Comparison of ENCODE assay signal across 3 cellular contexts in the genomic region with DNA sequence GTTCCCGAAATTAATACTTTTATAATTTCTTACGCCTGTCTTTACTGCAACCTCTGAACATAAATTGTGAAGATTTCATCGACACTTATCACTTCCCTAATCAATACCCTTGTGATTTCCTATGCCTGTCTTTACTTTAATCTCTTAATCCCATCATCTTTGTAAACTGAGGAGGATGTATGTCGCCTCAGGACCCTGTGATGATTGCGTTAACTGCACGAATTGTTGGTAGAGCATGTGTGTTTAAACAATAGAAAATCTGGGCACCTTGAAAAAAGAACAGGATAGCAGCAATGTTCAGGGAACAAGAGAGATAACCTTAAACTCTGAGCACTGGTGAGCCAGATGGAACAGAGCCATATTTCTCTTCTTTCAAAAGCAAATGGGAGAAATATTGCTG. TPM values are rescaled to one million over a fixed set of nuclear protein-coding genes. Genes with fewer than 3 reads are reported as not detected.
"Had no signal": no experiment of that assay in that cellular context is flagged by ENCODE, and none has a peak within 500 bp of the region (broad histone marks: within the 10 kb centered on the region; RNA-seq: fewer than 3 reads in every experiment).

No MANE protein-coding gene starts in this region.

RNA-seq across cellular contexts. Expression of a gene that starts 4.5 kb away (rescaled TPM):
- total RNA-seq: lung microvascular endothelial cell, mononuclear cell had no signal
- polyA plus RNA-seq: naive thymus-derived CD4-positive, alpha-beta T cell had no signal
